In genomic region chr18:12159446-12159845, GRCh38 we compare ENCODE assay signal across 22 cellular contexts.
A peak's percentile ranks its signal among the peaks of the same experiment; 100 is the strongest.
DNase-seq lines count a peak whose midpoint lies in the region; ATAC-seq lines count a peak whose summit lies in the region.
"Had no signal": no experiment of that assay in that cellular context is flagged by ENCODE, and none has a peak within 500 bp of the region (broad histone marks: within the 10 kb centered on the region; RNA-seq: fewer than 3 reads in every experiment).

No MANE protein-coding gene starts in this region.

- H2AK5ac ChIP-seq in mesenchymal stem cell (ENCODE audit: low read length, severe bottlenecking) = no peak overlapping the region

- no peak overlapping the region for H3K4me3 ChIP-seq in mesenchymal stem cell (ENCODE audit: insufficient read depth in 1 of 2, low read depth in 1 of 2, low read length in 2 of 2)
- H3K4me3 ChIP-seq: ascending aorta, MG63, psoas muscle, SJSA1, tibial artery had no signal

- no peak overlapping the region for H2AFZ ChIP-seq in mesenchymal stem cell (ENCODE audit: low read depth, low read length)

- no peak overlapping the region for H4K91ac ChIP-seq in mesenchymal stem cell (ENCODE audit: low read length)

- peaks cover 6% of the 10 kb centered on the region for H3K9me3 ChIP-seq in mesenchymal stem cell (ENCODE audit: control insufficient read depth, low read length)
- H3K9me3 ChIP-seq: ascending aorta, MG63, psoas muscle, SJSA1, tibial artery had no signal

- WGBS in mesenchymal stem cell = 17% methylated on average over 1 of the region's 1 CpG

- H3K9ac ChIP-seq in mesenchymal stem cell (ENCODE audit: low read length) = no peak overlapping the region

- H3K4me1 ChIP-seq in mesenchymal stem cell (ENCODE audit: control insufficient read depth, insufficient read depth, low read depth, low read length) = no peaks in the 10 kb centered on the region
- H3K4me1 ChIP-seq: ascending aorta, psoas muscle, SJSA1, tibial artery had no signal

- no peaks in the 10 kb centered on the region for H3K36me3 ChIP-seq in mesenchymal stem cell (ENCODE audit: control insufficient read depth in 1 of 2, insufficient read depth in 2 of 2, low read depth in 1 of 2, low read length in 2 of 2)
- H3K36me3 ChIP-seq: ascending aorta, MG63, SJSA1, tibial artery had no signal

- no peak overlapping the region for H4K8ac ChIP-seq in mesenchymal stem cell (ENCODE audit: low read length)

- H2BK5ac ChIP-seq in mesenchymal stem cell (ENCODE audit: low read depth, low read length, poor library complexity, severe bottlenecking) = no peak overlapping the region

- H2BK15ac ChIP-seq in mesenchymal stem cell (ENCODE audit: low read depth, poor library complexity, severe bottlenecking) = no peak overlapping the region

- H3K14ac ChIP-seq in mesenchymal stem cell (ENCODE audit: low read length in 2 of 2) = no peak overlapping the region

- H2BK12ac ChIP-seq in mesenchymal stem cell (ENCODE audit: low read length in 2 of 2) = no peak overlapping the region

- no peak overlapping the region for H3K4ac ChIP-seq in mesenchymal stem cell (ENCODE audit: low read depth in 1 of 2, low read length in 2 of 2)

- H3K79me1 ChIP-seq in mesenchymal stem cell (replicated peaks; ENCODE audit: low read length, poor library complexity, severe bottlenecking) = no peaks in the 10 kb centered on the region

- no peak overlapping the region for H2BK120ac ChIP-seq in mesenchymal stem cell (ENCODE audit: low read depth, low read length)

- DNase-seq in GM04504 (ENCODE audit: low read depth) (peak; percentile 2), RPMI7951 (ENCODE audit: low read depth) (peak; percentile 75), epidermal melanocyte (ENCODE audit: insufficient read length, low spot score) (peak; percentile 32), mesenchymal stem cell (peak; percentile 14), AML-193 (lab: John Stamatoyannopoulos, UW) (no peak), medulla oblongata (ENCODE audit: extremely low spot score) (no peak), NCI-H82 (lab: John Stamatoyannopoulos, UW) (no peak)
- DNase-seq: activated CD4-positive, alpha-beta T cell treated with anti-CD3 and anti-CD28 coated beads for 1 hour; activated gamma-delta T cell treated with Interleukin-2 at 50 U/mL for 16 hours; cortex of kidney; DMS 273 treated with DMSO at 0.1 percent for 48 hours; head of caudate nucleus; MG63; NCI-H187 treated with DMSO at 0.1 percent for 48 hours; NCI-H510A treated with DMSO at 0.1 percent for 48 hours; psoas muscle; stimulated activated naive CD4-positive, alpha-beta T cell; tibial artery had no signal

- H3K18ac ChIP-seq in mesenchymal stem cell (ENCODE audit: low read depth in 1 of 2, low read length in 2 of 2) = no peak overlapping the region

- H3K27me3 ChIP-seq in mesenchymal stem cell (ENCODE audit: control insufficient read depth in 1 of 2, insufficient read depth in 1 of 2, low read length in 2 of 2) = no peaks in the 10 kb centered on the region
- H3K27me3 ChIP-seq: ascending aorta, tibial artery had no signal

- H3K27ac ChIP-seq in mesenchymal stem cell (ENCODE audit: low read length, poor library complexity, severe bottlenecking) = no peak overlapping the region
- H3K27ac ChIP-seq: ascending aorta, psoas muscle, SJSA1, tibial artery had no signal

- no peak overlapping the region for H3K23ac ChIP-seq in mesenchymal stem cell (ENCODE audit: low read length in 2 of 2)

- ATAC-seq in HG03378 (IDR thresholded peaks at IDR 0.05; ENCODE audit: unreplicated experiment) = no peak
- ATAC-seq: HCT116, psoas muscle had no signal

- H3K4me2 ChIP-seq in mesenchymal stem cell (ENCODE audit: low read length, poor library complexity, severe bottlenecking) = no peak overlapping the region

Comparison
In these comparisons a context has a peak if more than half of its experiments do, and no peak if none do; other contexts are left out.
1. DNase-seq: peak in GM04504 (single experiment), RPMI7951 (single experiment), epidermal melanocyte (single experiment) and mesenchymal stem cell (single experiment); none in AML-193 (0 of 2), medulla oblongata (single experiment) and NCI-H82 (single experiment).